8 cellular contexts compared by ENCODE assay signal in genomic region chr1:43974443-43975248, GRCh38. TPM values are rescaled to one million over a fixed set of nuclear protein-coding genes. Genes with fewer than 3 reads are reported as not detected.
A peak's percentile ranks its signal among the peaks of the same experiment; 100 is the strongest.
DNase-seq lines count a peak whose midpoint lies in the region; ATAC-seq and TF ChIP-seq lines count a peak whose summit lies in the region.

Gene ATP6V0B (plus strand): TSS chr1:43974960. CDS start chr1:43975041, 81 bp downstream.

- intact Hi-C loops in ascending aorta (cut with DNase I) (loop anchor here (1.0 to 5.0 kb wide), 4 partner anchors 17 to 267 kb away; partner anchors contain the start of genes CCDC24, IPO13, SLC6A9 and ST3GAL3), right cardiac atrium (cut with DNase I) (no loop called here), uterus (cut with DNase I; ENCODE audit: low total_unique reads) (no loop called here)

- peak; percentile 99 for DNase-seq in NCI-H2029 (lab: John Stamatoyannopoulos, UW)
- DNase-seq in T-helper 2 cell treated with Interferon-gamma antibody and Interleukin-4, amounts not matched to agents 5 μg/mL and 100 μg/mL, for 36 hours (ENCODE audit: low spot score) = peak; percentile 97
- peak; percentile 87 to 97 for DNase-seq in ascending aorta (ENCODE audit: low spot score in 2 of 2)
- DNase-seq in right cardiac atrium = peak; percentile 97 to 99 (median 99)
- DNase-seq in putamen (ENCODE audit: low spot score) = peak; percentile 96
- peak; percentile 94 to 95 for DNase-seq in uterus

- no peaks in the 10 kb centered on the region for H3K9me3 ChIP-seq in ascending aorta
- H3K9me3 ChIP-seq in right cardiac atrium (ENCODE audit: control insufficient read depth, low read length) = no peaks in the 10 kb centered on the region
- no peaks in the 10 kb centered on the region for H3K9me3 ChIP-seq in uterus

- ATAC-seq in GM18505 (IDR thresholded peaks at IDR 0.05; ENCODE audit: unreplicated experiment) (peak; percentile 66), HG02973 (IDR thresholded peaks at IDR 0.05; ENCODE audit: unreplicated experiment) (peak; percentile 53), right cardiac atrium (peak; percentile 87 to 90)

- peak within 1 kb of the TSS; percentile 88 for H3K4me3 Mint-ChIP-seq in T-helper 2 cell treated with Interferon-gamma antibody and Interleukin-4, amounts not matched to agents 5 μg/mL and 100 μg/mL, for 36 hours

- H3K36me3 Mint-ChIP-seq in T-helper 2 cell treated with Interferon-gamma antibody and Interleukin-4, amounts not matched to agents 5 μg/mL and 100 μg/mL, for 36 hours (ENCODE audit: low read depth) = peaks cover 44% of the 10 kb centered on the region

- H3K4me1 Mint-ChIP-seq in T-helper 2 cell treated with Interferon-gamma antibody and Interleukin-4, amounts not matched to agents 5 μg/mL and 100 μg/mL, for 36 hours (ENCODE audit: low read depth) = peaks cover 40% of the 10 kb centered on the region

- no peaks in the 10 kb centered on the region for H3K27me3 ChIP-seq in ascending aorta
- H3K27me3 ChIP-seq in right cardiac atrium (ENCODE audit: control insufficient read depth, insufficient read depth) = no peaks in the 10 kb centered on the region
- no peaks in the 10 kb centered on the region for H3K27me3 ChIP-seq in uterus

- H3K36me3 ChIP-seq in ascending aorta (peaks cover 13 to 19% of the 10 kb centered on the region in 2 donors), uterus (no peaks in the 10 kb centered on the region)

- H3K27ac ChIP-seq in ascending aorta (peak within 1 kb of the TSS; percentile 84 to 89), right cardiac atrium (ENCODE audit: low read length) (peak within 1 kb of the TSS; percentile 77), uterus (peak within 1 kb of the TSS; percentile 83 to 88)

- peaks cover 17 to 35% of the 10 kb centered on the region in 2 donors for H3K4me1 ChIP-seq in ascending aorta
- peaks cover 5% of the 10 kb centered on the region for H3K4me1 ChIP-seq in right cardiac atrium (ENCODE audit: control insufficient read depth, insufficient read depth, low read length)
- peaks cover 4 to 15% of the 10 kb centered on the region in 2 donors for H3K4me1 ChIP-seq in uterus

- TF ChIP-seq POLR2A in GM18505 (IDR thresholded peaks at IDR 0.05; ENCODE audit: borderline replicate concordance, extremely low read depth, insufficient read depth, insufficient read length) = peak; percentile 78
- peak; percentile 88 to 96 for TF ChIP-seq POLR2A in uterus (IDR thresholded peaks at IDR 0.05)

- WGBS in right cardiac atrium = under 1% methylated on average over 93 of the region's 93 CpGs

- peak within 1 kb of the TSS; percentile 92 for H3K27ac Mint-ChIP-seq in T-helper 2 cell treated with Interferon-gamma antibody and Interleukin-4, amounts not matched to agents 5 μg/mL and 100 μg/mL, for 36 hours

- H3K4me3 ChIP-seq in ascending aorta (peak within 1 kb of the TSS; percentile 71 to 78), right cardiac atrium (ENCODE audit: low read length) (peak within 1 kb of the TSS; percentile 64), uterus (peak within 1 kb of the TSS; percentile 65 to 93)

- TF ChIP-seq CTCF in ascending aorta (IDR thresholded peaks at IDR 0.05) (peak in 2 of 3 experiments; percentile 11 to 46), uterus (IDR thresholded peaks at IDR 0.05) (peak; percentile 30 to 63 (median 46))

- H3K27me3 Mint-ChIP-seq in T-helper 2 cell treated with Interferon-gamma antibody and Interleukin-4, amounts not matched to agents 5 μg/mL and 100 μg/mL, for 36 hours (ENCODE audit: low read depth) = no peaks in the 10 kb centered on the region

- H3K9me3 Mint-ChIP-seq in T-helper 2 cell treated with Interferon-gamma antibody and Interleukin-4, amounts not matched to agents 5 μg/mL and 100 μg/mL, for 36 hours = no peaks in the 10 kb centered on the region

RNA-seq across cellular contexts. Expression of gene ATP6V0B, which starts in this region (rescaled TPM):
- total RNA-seq in ascending aorta (115 TPM), right cardiac atrium (100 to 1,000 TPM in 2 of 4 donors, 10 to 100 TPM in 2; 76.9 to 118 (median 99.2) TPM), uterus (100 to 1,000 TPM in 1 of 4 donors, 10 to 100 TPM in 3; 49.6 to 183 (median 65.4) TPM)
- 111 TPM for polyA plus RNA-seq in right cardiac atrium

Comparison
In these comparisons a context has a peak if more than half of its experiments do, and no peak if none do; other contexts are left out.
1. Peak in every context shown above with its lines: DNase-seq, ATAC-seq, H3K4me3 ChIP-seq and H3K27ac ChIP-seq.